1 cellular context compared by ENCODE assay signal in genomic region chr17:8222380-8222629, GRCh38.
A peak's percentile ranks its signal among the peaks of the same experiment; 100 is the strongest.
TF ChIP-seq lines count a peak whose summit lies in the region.

No MANE protein-coding gene starts in this region.

TF ChIP-seq in GM12878, 131 proteins besides CTCF, POLR2A, EP300 and RAD21:
- 0 out of 2 replicates have a peak, but pooled peaks have one; percentile 9 for TF ChIP-seq NBN (IDR thresholded peaks at IDR 0.05)
- peak; percentile 40; the same call in 1 of the 2 replicates for TF ChIP-seq CREB1 (IDR thresholded peaks at IDR 0.05; ENCODE audit: low read depth)
- TF ChIP-seq PML (IDR thresholded peaks at IDR 0.05; ENCODE audit: low read length), result peak; percentile 47; the same call in 1 of the 2 replicates
- no peak for TF ChIP-seq MTA2 (IDR thresholded peaks at IDR 0.05; ENCODE audit: low read depth)
- TF ChIP-seq ASH2L (IDR thresholded peaks at IDR 0.05; ENCODE audit: borderline replicate concordance, low read depth), result no peak
- TF ChIP-seq PKNOX1 (IDR thresholded peaks at IDR 0.05), result peak; percentile 97
- no peak for TF ChIP-seq USF1 (IDR thresholded peaks at IDR 0.05; ENCODE audit: borderline replicate concordance, extremely low read length, insufficient read depth, low read depth, low read length)
- TF ChIP-seq JUNB (IDR thresholded peaks at IDR 0.05), result 0 out of 2 replicates have a peak, but pooled peaks have one; percentile 2
- TF ChIP-seq POLR2AphosphoS2 (IDR thresholded peaks at IDR 0.05; ENCODE audit: low read depth, low read length), result no peak
- no peak for TF ChIP-seq NKRF (conservative IDR thresholded peaks at IDR 0.05)
- no peak for TF ChIP-seq SKIL (IDR thresholded peaks at IDR 0.05; ENCODE audit: low read depth, poor library complexity, severe bottlenecking)
- peak in 1 of 2 experiments; percentile 57; a peak in 1 of 3 replicates for TF ChIP-seq EGR1 (IDR thresholded peaks at IDR 0.05; ENCODE audit: borderline replicate concordance in 1 of 2, low read depth in 2 of 2, low read length in 2 of 2)
- TF ChIP-seq MAX (IDR thresholded peaks at IDR 0.05; ENCODE audit: low read depth, low read length), result 0 out of 2 replicates have a peak, but pooled peaks have one; percentile 33
- peak; percentile 95 for TF ChIP-seq PBX3 (IDR thresholded peaks at IDR 0.05; ENCODE audit: insufficient replicate concordance, low read depth, low read length)
- TF ChIP-seq DPF2 (IDR thresholded peaks at IDR 0.05), result peak; percentile 93
- no peak for TF ChIP-seq CEBPZ (IDR thresholded peaks at IDR 0.05; ENCODE audit: low read depth, low read length)
- no peak for TF ChIP-seq JUND (IDR thresholded peaks at IDR 0.05; ENCODE audit: low read depth, low read length)
- no peak for TF ChIP-seq ZNF687 (IDR thresholded peaks at IDR 0.05)
- peak in 1 of 2 experiments; percentile 12; a peak in 1 of 4 replicates for TF ChIP-seq IKZF2 (IDR thresholded peaks at IDR 0.05)
- 0 out of 2 replicates have a peak, but pooled peaks have one; percentile 36 for TF ChIP-seq RUNX3 (IDR thresholded peaks at IDR 0.05; ENCODE audit: low read length)
- TF ChIP-seq SPI1 (IDR thresholded peaks at IDR 0.05; ENCODE audit: borderline replicate concordance, insufficient read depth, low read depth, low read length), result peak; percentile 54; the same call in 1 of the 2 replicates
- 0 out of 2 replicates have a peak, but pooled peaks have one; percentile 16 for TF ChIP-seq BACH1 (IDR thresholded peaks at IDR 0.05; ENCODE audit: borderline replicate concordance)
- TF ChIP-seq EED (IDR thresholded peaks at IDR 0.05; ENCODE audit: low read depth), result peak; percentile 10; the same call in 1 of the 2 replicates
